In genomic region chr1:206066479-206067171, GRCh38 we compare ENCODE assay signal across 9 cellular contexts. TPM values are rescaled to one million over a fixed set of nuclear protein-coding genes. Genes with fewer than 3 reads are reported as not detected.
DNase-seq lines count a peak whose midpoint lies in the region; ATAC-seq and TF ChIP-seq lines count a peak whose summit lies in the region.
"Had no signal": no experiment of that assay in that cellular context is flagged by ENCODE, and none has a peak within 500 bp of the region (broad histone marks: within the 10 kb centered on the region; RNA-seq: fewer than 3 reads in every experiment).

No MANE protein-coding gene starts in this region.

- peaks cover 3% of the 10 kb centered on the region for H3K9me3 Mint-ChIP-seq in activated CD8-positive, alpha-beta T cell treated with anti-CD3 and anti-CD28 coated beads for 36 hours

- WGBS in aorta, 2 donors: 75 to 95% methylated on average over 6 of the region's 6 CpGs

- H3K4me3 Mint-ChIP-seq in activated CD8-positive, alpha-beta T cell treated with anti-CD3 and anti-CD28 coated beads for 36 hours: no peak overlapping the region

- no peaks in the 10 kb centered on the region for H3K36me3 ChIP-seq in aorta (ENCODE audit: control insufficient read depth in 1 of 2, insufficient read depth in 2 of 2, low read length in 1 of 2)

- POLR2A ChIA-PET in activated CD8-positive, alpha-beta T cell treated with anti-CD3 and anti-CD28 coated beads for 36 hours (lab: Charles Lee): interaction anchor here (1.1 kb wide), 1 partner anchor 11 kb away, joined by 3 read pairs; no protein-coding TSS in a partner anchor

- H3K4me1 Mint-ChIP-seq in activated CD8-positive, alpha-beta T cell treated with anti-CD3 and anti-CD28 coated beads for 36 hours (ENCODE audit: low read depth): peaks cover 19% of the 10 kb centered on the region

- H3K27me3 Mint-ChIP-seq in activated CD8-positive, alpha-beta T cell treated with anti-CD3 and anti-CD28 coated beads for 36 hours: peaks cover 19% of the 10 kb centered on the region

- H3K4me1 ChIP-seq in aorta (ENCODE audit: control insufficient read depth in 1 of 2, insufficient read depth in 2 of 2, low read length in 2 of 2): no peaks in the 10 kb centered on the region

- intact Hi-C loops in activated CD8-positive, alpha-beta T cell treated with anti-CD3 and anti-CD28 coated beads for 36 hours (cut with micrococcal nuclease): no loop called here
- intact Hi-C loops in aorta (cut with DNase I) (no loop called here), cardiac septum (cut with DNase I) (no loop called here)

- DNase-seq in GM10266 (ENCODE audit: extremely low spot score) (peak; percentile 48), NCI-H446 treated with DMSO at 0.1 percent for 48 hours (lab: John Stamatoyannopoulos, UW) (no peak), aorta (no peak), cardiac septum (ENCODE audit: low spot score) (no peak)
- peak; percentile 15 for DNase-seq in activated CD8-positive, alpha-beta T cell treated with anti-CD3 and anti-CD28 coated beads for 36 hours
- DNase-seq: NCI-H2029 treated with DMSO at 0.1 percent for 48 hours had no signal

- H3K27ac Mint-ChIP-seq in activated CD8-positive, alpha-beta T cell treated with anti-CD3 and anti-CD28 coated beads for 36 hours: no peak overlapping the region

- H3K9me3 ChIP-seq in aorta (ENCODE audit: control insufficient read depth, low read length): no peaks in the 10 kb centered on the region

- ATAC-seq in GM19328 (IDR thresholded peaks at IDR 0.05; ENCODE audit: unreplicated experiment): peak; percentile 91
- peak; percentile 90 for ATAC-seq in HG03103 (IDR thresholded peaks at IDR 0.05; ENCODE audit: low read depth, unreplicated experiment)
- peak; percentile 79 for ATAC-seq in activated CD8-positive, alpha-beta T cell treated with anti-CD3 and anti-CD28 coated beads for 36 hours
- ATAC-seq in GM19455 (IDR thresholded peaks at IDR 0.05; ENCODE audit: unreplicated experiment): no peak
- no peak for ATAC-seq in aorta (ENCODE audit: low FRiP score)

- H3K36me3 Mint-ChIP-seq in activated CD8-positive, alpha-beta T cell treated with anti-CD3 and anti-CD28 coated beads for 36 hours (ENCODE audit: low read depth): no peaks in the 10 kb centered on the region

- no peak for TF ChIP-seq CTCF in GM10266 (IDR thresholded peaks at IDR 0.05; ENCODE audit: control insufficient read depth, insufficient read depth, low read depth, missing control alignments)
- no peak for TF ChIP-seq CTCF in activated CD8-positive, alpha-beta T cell treated with anti-CD3 and anti-CD28 coated beads for 36 hours (IDR thresholded peaks at IDR 0.05)

- CTCF ChIA-PET in activated CD8-positive, alpha-beta T cell treated with anti-CD3 and anti-CD28 coated beads for 36 hours (lab: Charles Lee): interaction anchor here (0.7 to 1.0 kb wide), 3 partner anchors 9 to 89 kb away, joined by 3 to 4 read pairs (median 4); no protein-coding TSS in a partner anchor

- no peak overlapping the region for H3K27ac ChIP-seq in aorta (ENCODE audit: low read depth in 1 of 2, low read length in 2 of 2)

- H3K4me3 ChIP-seq in aorta (ENCODE audit: low read length in 2 of 2): no peak overlapping the region

- no peaks in the 10 kb centered on the region for H3K27me3 ChIP-seq in aorta (ENCODE audit: control insufficient read depth in 1 of 2, insufficient read depth in 2 of 2, low read length in 1 of 2)

RNA-seq across cellular contexts. Expression of gene RHEX, which starts 13.7 kb away (rescaled TPM):
- total RNA-seq in activated CD8-positive, alpha-beta T cell treated with anti-CD3 and anti-CD28 coated beads for 36 hours: not detected
- total RNA-seq in aorta (1 to 10 TPM in 1 of 2 donors, under 1 TPM in 1; 0.84 to 3.3 TPM), cardiac septum (0.24 TPM)
- polyA plus RNA-seq in aorta: not detected

RNA-seq across cellular contexts. Expression of gene CTSE, which starts 42.9 kb away (rescaled TPM):
- not detected for total RNA-seq in activated CD8-positive, alpha-beta T cell treated with anti-CD3 and anti-CD28 coated beads for 36 hours
- under 1 TPM in 1 of 2 donors, not detected in 1; 0.69 TPM for total RNA-seq in aorta
- 10 to 100 TPM in 1 of 2 donors, under 1 TPM in 1; 0.26 to 18.9 TPM for polyA plus RNA-seq in aorta
- total RNA-seq in cardiac septum: not detected

RNA-seq across cellular contexts. Expression of gene AVPR1B, which starts 50.6 kb away (rescaled TPM):
- not detected for total RNA-seq in activated CD8-positive, alpha-beta T cell treated with anti-CD3 and anti-CD28 coated beads for 36 hours
- not detected for total RNA-seq in aorta
- polyA plus RNA-seq in aorta: not detected
- total RNA-seq in cardiac septum: not detected

Comparison
In these comparisons a context has a peak if more than half of its experiments do, and no peak if none do; other contexts are left out.
1. DNase-seq: peak in GM10266 (single experiment) and activated CD8-positive, alpha-beta T cell treated with anti-CD3 and anti-CD28 coated beads for 36 hours (single experiment); none in NCI-H446 treated with DMSO at 0.1 percent for 48 hours (single experiment), aorta (0 of 2) and cardiac septum (single experiment).
2. ATAC-seq: peak in GM19328 (single experiment), HG03103 (single experiment) and activated CD8-positive, alpha-beta T cell treated with anti-CD3 and anti-CD28 coated beads for 36 hours (single experiment); none in GM19455 (single experiment) and aorta (single experiment).